Comparison of ENCODE assay signal across 21 cellular contexts in the genomic region with DNA sequence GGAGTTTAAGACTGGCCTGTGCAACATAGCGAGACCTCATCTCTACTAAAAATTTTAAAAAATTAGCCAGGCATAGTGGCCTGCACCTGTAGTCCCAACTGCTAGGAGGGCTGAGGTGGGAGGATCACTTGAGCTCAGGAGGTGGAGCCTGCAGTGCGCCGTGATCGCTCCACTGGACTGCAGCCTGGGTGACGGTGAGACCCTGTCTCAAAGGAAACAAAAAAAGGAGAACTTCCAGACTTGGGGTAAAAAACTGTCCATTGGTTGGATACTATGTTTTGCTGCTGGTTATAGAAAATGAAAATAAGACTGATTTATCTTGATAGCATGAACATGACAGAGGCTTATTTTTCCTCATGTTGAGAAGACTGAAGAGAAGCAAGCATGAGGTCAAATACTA.
A peak's percentile ranks its signal among the peaks of the same experiment; 100 is the strongest.
DNase-seq lines count a peak whose midpoint lies in the region; ATAC-seq and TF ChIP-seq lines count a peak whose summit lies in the region.
"Had no signal": no experiment of that assay in that cellular context is flagged by ENCODE, and none has a peak within 500 bp of the region (broad histone marks: within the 10 kb centered on the region; RNA-seq: fewer than 3 reads in every experiment).

No MANE protein-coding gene starts in this region.

- H3K23ac ChIP-seq in H9 (ENCODE audit: insufficient read length, low read depth, low read length) = no peak overlapping the region
- no peak overlapping the region for H3K23ac ChIP-seq in mesendoderm (ENCODE audit: low read length)

- no peak overlapping the region for H2AK5ac ChIP-seq in H9 (ENCODE audit: insufficient read length, low read length)
- no peak overlapping the region for H2AK5ac ChIP-seq in mesendoderm (ENCODE audit: low read length)

- H3K18ac ChIP-seq in H9 (ENCODE audit: insufficient read length, low read depth, low read length) = no peak overlapping the region
- H3K18ac ChIP-seq in mesendoderm (ENCODE audit: low read length) = no peak overlapping the region

- H4K20me1 ChIP-seq in BLaER1 treated with 17β-estradiol and CSF1 and Interleukin-3, amounts not matched to agents 10 nM and 100 nM = no peaks in the 10 kb centered on the region
- no peaks in the 10 kb centered on the region for H4K20me1 ChIP-seq in H9 (ENCODE audit: control insufficient read depth, insufficient read depth, insufficient read length)

- no peak for TF ChIP-seq CTCF in H9 (conservative IDR thresholded peaks at IDR 0.05)

- DNase-seq in H9 = peak; percentile 20
- DNase-seq in mesendoderm = no peak
- no peak for DNase-seq in MV-4-11 (lab: John Stamatoyannopoulos, UW)
- no peak for DNase-seq in immature natural killer cell
- DNase-seq: dorsolateral prefrontal cortex; Kasumi-1; NCI-H1092 treated with DMSO at 0.1 percent for 48 hours; NCI-H2081; NCI-H510A treated with DMSO at 0.1 percent for 48 hours; NK-92 treated with Interleukin-12 subunit alpha and Interleukin-12 subunit beta, amount 100 ng/mL, for 24 hours; nucleus accumbens; stimulated activated naive CD4-positive, alpha-beta T cell had no signal

- no peak overlapping the region for H4K5ac ChIP-seq in H9 (ENCODE audit: insufficient read length, low read depth, low read length)
- H4K5ac ChIP-seq in mesendoderm (ENCODE audit: low read length) = no peak overlapping the region

- H2BK120ac ChIP-seq in H9 (ENCODE audit: low read depth, low read length, poor library complexity, severe bottlenecking) (no peak overlapping the region), mesendoderm (ENCODE audit: low read depth, low read length) (peak overlapping the region; percentile 18)

- H3T11ph ChIP-seq in H9 (ENCODE audit: low read length) = no peak overlapping the region

- H3K27me3 Mint-ChIP-seq in H9 (ENCODE audit: low read depth) (peaks cover 2% of the 10 kb centered on the region; the same call in 1 of the 2 replicates), immature natural killer cell (ENCODE audit: low read depth in 3 of 3) (peaks cover 0 to 3% (median 2%) of the 10 kb centered on the region in 3 donors)
- H3K27me3 Mint-ChIP-seq in activated T-helper 17 cell treated with anti-CD3 and anti-CD28 coated beads, Interleukin-2, amount 50 U/mL, for 72 hours = no peaks in the 10 kb centered on the region
- H3K27me3 Mint-ChIP-seq: activated naive CD8-positive, alpha-beta T cell had no signal

- no peak overlapping the region for H2BK12ac ChIP-seq in H9 (ENCODE audit: insufficient read length, low read depth, low read length)

- H2BK5ac ChIP-seq in H9 (ENCODE audit: insufficient read length, low read length) = no peak overlapping the region
- H2BK5ac ChIP-seq in mesendoderm (ENCODE audit: low read length) = peak overlapping the region; percentile 70

- H3K4me3 Mint-ChIP-seq in H9 = no peak overlapping the region
- peak overlapping the region; percentile 4 for H3K4me3 Mint-ChIP-seq in activated T-helper 17 cell treated with anti-CD3 and anti-CD28 coated beads, Interleukin-2, amount 50 U/mL, for 72 hours
- no peak overlapping the region for H3K4me3 Mint-ChIP-seq in immature natural killer cell
- H3K4me3 Mint-ChIP-seq: activated naive CD8-positive, alpha-beta T cell; activated T-helper 1 cell treated with anti-CD3 and anti-CD28 coated beads, Interleukin-12 subunit alpha, Interleukin-12 subunit beta, Interleukin-2, Interleukin-4 antibody, amounts not matched to agents 30 ng/mL and 10 ng/mL and 1 ng/mL, durations not matched to agents 14 hours and 24 hours and 36 hours; central memory CD8-positive, alpha-beta T cell had no signal

- no peak overlapping the region for H3K9ac ChIP-seq in BLaER1 treated with 17β-estradiol and CSF1 and Interleukin-3, amounts not matched to agents 10 nM and 100 nM
- H3K9ac ChIP-seq in H9 (ENCODE audit: extremely low read depth, insufficient read length, low read length) (no peak overlapping the region), mesendoderm (ENCODE audit: low read length) (no peak overlapping the region)

- no peak overlapping the region for H3K27ac ChIP-seq in BLaER1 treated with 17β-estradiol and CSF1 and Interleukin-3, amounts not matched to agents 10 nM and 100 nM
- H3K27ac ChIP-seq in H9 (ENCODE audit: insufficient read length, low read depth, low read length) = no peak overlapping the region
- H3K27ac ChIP-seq in mesendoderm (ENCODE audit: low read depth, low read length) = no peak overlapping the region
- H3K27ac ChIP-seq: dorsolateral prefrontal cortex, skin epidermis, thoracic aorta had no signal

- no peaks in the 10 kb centered on the region; a peak in 1 of 5 replicates for H3K9me3 Mint-ChIP-seq in H9
- H3K9me3 Mint-ChIP-seq in activated T-helper 17 cell treated with anti-CD3 and anti-CD28 coated beads, Interleukin-2, amount 50 U/mL, for 72 hours = no peaks in the 10 kb centered on the region
- no peaks in the 10 kb centered on the region for H3K9me3 Mint-ChIP-seq in immature natural killer cell
- H3K9me3 Mint-ChIP-seq: activated T-helper 1 cell treated with anti-CD3 and anti-CD28 coated beads, Interleukin-12 subunit alpha, Interleukin-12 subunit beta, Interleukin-2, Interleukin-4 antibody, amounts not matched to agents 30 ng/mL and 10 ng/mL and 1 ng/mL, durations not matched to agents 14 hours and 24 hours and 36 hours; central memory CD8-positive, alpha-beta T cell had no signal

- no peak for ATAC-seq in activated T-helper 17 cell treated with anti-CD3 and anti-CD28 coated beads, Interleukin-2, amount 50 U/mL, for 72 hours (replicated peaks)
- ATAC-seq in GM19324 (IDR thresholded peaks at IDR 0.05; ENCODE audit: low FRiP score, unreplicated experiment) (no peak), SK-N-SH treated with all-trans-retinoic acid at 6 μM for 48 hours (no peak)

- H3K79me1 ChIP-seq in H9 (ENCODE audit: insufficient read depth, low read depth, low read length, poor library complexity, severe bottlenecking) (no peaks in the 10 kb centered on the region), mesendoderm (ENCODE audit: low read length) (no peaks in the 10 kb centered on the region)

- H3K36me3 Mint-ChIP-seq in H9 (ENCODE audit: insufficient read depth in 1 of 3, low read depth in 3 of 3) = no peaks in the 10 kb centered on the region
- no peaks in the 10 kb centered on the region for H3K36me3 Mint-ChIP-seq in activated T-helper 17 cell treated with anti-CD3 and anti-CD28 coated beads, Interleukin-2, amount 50 U/mL, for 72 hours (ENCODE audit: low read depth)
- no peaks in the 10 kb centered on the region for H3K36me3 Mint-ChIP-seq in immature natural killer cell
- H3K36me3 Mint-ChIP-seq: activated naive CD8-positive, alpha-beta T cell had no signal

- H4K8ac ChIP-seq in H9 (replicated peaks; ENCODE audit: insufficient read length, low read depth, low read length) = no peak overlapping the region
- H4K8ac ChIP-seq in mesendoderm (ENCODE audit: low read depth, low read length) = no peak overlapping the region

- H3K4me3 ChIP-seq in BLaER1 treated with 17β-estradiol and CSF1 and Interleukin-3, amounts not matched to agents 10 nM and 100 nM = no peak overlapping the region
- H3K4me3 ChIP-seq in mesendoderm (ENCODE audit: low read length) = no peak overlapping the region
- H3K4me3 ChIP-seq: dorsolateral prefrontal cortex, skin epidermis, thoracic aorta had no signal

- no peak overlapping the region for H3K56ac ChIP-seq in H9 (ENCODE audit: insufficient read length, low read depth, low read length)
- peak overlapping the region; percentile 22 for H3K56ac ChIP-seq in mesendoderm (ENCODE audit: low read length)

- no peaks in the 10 kb centered on the region for H3K36me3 ChIP-seq in BLaER1 treated with 17β-estradiol and CSF1 and Interleukin-3, amounts not matched to agents 10 nM and 100 nM
- H3K36me3 ChIP-seq in mesendoderm (ENCODE audit: control insufficient read depth, insufficient read depth, low read length) = peaks cover 1% of the 10 kb centered on the region
- H3K36me3 ChIP-seq: thoracic aorta had no signal

- peaks cover 20 to 39% of the 10 kb centered on the region in 2 experiments for H3K4me1 Mint-ChIP-seq in H9
- peaks cover 6% of the 10 kb centered on the region for H3K4me1 Mint-ChIP-seq in activated T-helper 17 cell treated with anti-CD3 and anti-CD28 coated beads, Interleukin-2, amount 50 U/mL, for 72 hours
- no peaks in the 10 kb centered on the region for H3K4me1 Mint-ChIP-seq in immature natural killer cell
- H3K4me1 Mint-ChIP-seq: central memory CD8-positive, alpha-beta T cell had no signal

- H3K9me3 ChIP-seq in BLaER1 treated with 17β-estradiol and CSF1 and Interleukin-3, amounts not matched to agents 10 nM and 100 nM (replicated peaks in 1 of 11) = no peaks in the 10 kb centered on the region
- no peaks in the 10 kb centered on the region for H3K9me3 ChIP-seq in H9 (ENCODE audit: control insufficient read depth, low read depth, low read length)
- H3K9me3 ChIP-seq: thoracic aorta had no signal

- no peak overlapping the region for H3K14ac ChIP-seq in H9 (ENCODE audit: insufficient read depth, low read length)

- no peak overlapping the region for H3K27ac Mint-ChIP-seq in H9
- peak overlapping the region; percentile 37 for H3K27ac Mint-ChIP-seq in activated T-helper 17 cell treated with anti-CD3 and anti-CD28 coated beads, Interleukin-2, amount 50 U/mL, for 72 hours
- no peak overlapping the region for H3K27ac Mint-ChIP-seq in immature natural killer cell
- H3K27ac Mint-ChIP-seq: activated naive CD8-positive, alpha-beta T cell; activated T-helper 1 cell treated with anti-CD3 and anti-CD28 coated beads, Interleukin-12 subunit alpha, Interleukin-12 subunit beta, Interleukin-2, Interleukin-4 antibody, amounts not matched to agents 30 ng/mL and 10 ng/mL and 1 ng/mL, durations not matched to agents 14 hours and 24 hours and 36 hours had no signal

- no peak overlapping the region for H3K4ac ChIP-seq in H9 (ENCODE audit: low read depth, low read length)
- no peak overlapping the region for H3K4ac ChIP-seq in mesendoderm (ENCODE audit: low read depth, low read length)

- H2BK15ac ChIP-seq in H9 (ENCODE audit: low read depth, low read length) = no peak overlapping the region
- H2BK15ac ChIP-seq in mesendoderm (replicated peaks; ENCODE audit: low read depth) = no peak overlapping the region

- peaks cover 7 to 18% (median 13%) of the 10 kb centered on the region in 10 experiments; a peak in 18 of 20 replicates for H3K4me1 ChIP-seq in BLaER1 treated with 17β-estradiol and CSF1 and Interleukin-3, amounts not matched to agents 10 nM and 100 nM
- no peaks in the 10 kb centered on the region; the same call in 1 of the 2 replicates for H3K4me1 ChIP-seq in H9 (ENCODE audit: insufficient read depth, low read length)
- no peaks in the 10 kb centered on the region for H3K4me1 ChIP-seq in mesendoderm (ENCODE audit: control insufficient read depth, low read depth, low read length)

- H3K27me3 ChIP-seq in BLaER1 treated with 17β-estradiol and CSF1 and Interleukin-3, amounts not matched to agents 10 nM and 100 nM = no peaks in the 10 kb centered on the region
- H3K27me3 ChIP-seq in H9 (ENCODE audit: insufficient read depth, low read length) = no peaks in the 10 kb centered on the region
- H3K27me3 ChIP-seq in mesendoderm (ENCODE audit: insufficient read depth, low read length, poor library complexity) = no peaks in the 10 kb centered on the region
- H3K27me3 ChIP-seq: dorsolateral prefrontal cortex had no signal

- no peak overlapping the region for H4K91ac ChIP-seq in H9 (ENCODE audit: insufficient read length, low read depth, low read length)

- H2BK20ac ChIP-seq in H9 (ENCODE audit: low read depth, low read length, poor library complexity, severe bottlenecking) = no peak overlapping the region

- H2AFZ ChIP-seq in H9 (ENCODE audit: low read length) = no peak overlapping the region

- H3K23me2 ChIP-seq in H9 (ENCODE audit: insufficient read length, low read depth, low read length, poor library complexity, severe bottlenecking) = no peaks in the 10 kb centered on the region

- no CpG with 5 or more reads among the region's 5 CpGs for WGBS in H9 (ENCODE audit: extremely low coverage, insufficient read length, low lambda C conversion rate)
- WGBS in mesendoderm (ENCODE audit: extremely low coverage, insufficient coverage, low lambda C conversion rate) = no CpG with 5 or more reads among the region's 5 CpGs

- H3K4me2 ChIP-seq in BLaER1 treated with 17β-estradiol and CSF1 and Interleukin-3, amounts not matched to agents 10 nM and 100 nM = peak overlapping the region; percentile 16 to 71 (median 58); a peak in 21 of 22 replicates
- H3K4me2 ChIP-seq in H9 (ENCODE audit: insufficient read depth, insufficient read length, low read length) (no peak overlapping the region), mesendoderm (ENCODE audit: low read length) (no peak overlapping the region)

- H3K79me2 ChIP-seq in H9 (ENCODE audit: insufficient read depth, low read length) (no peaks in the 10 kb centered on the region), mesendoderm (ENCODE audit: control insufficient read depth, insufficient read depth, low read length) (no peaks in the 10 kb centered on the region)

Comparison
In these comparisons a context has a peak if more than half of its experiments do, and no peak if none do; other contexts are left out.
1. H3K4me2 ChIP-seq: peak in BLaER1 treated with 17β-estradiol and CSF1 and Interleukin-3, amounts not matched to agents 10 nM and 100 nM (11 of 11); none in H9 (single experiment) and mesendoderm (single experiment).